In the genomic region with DNA sequence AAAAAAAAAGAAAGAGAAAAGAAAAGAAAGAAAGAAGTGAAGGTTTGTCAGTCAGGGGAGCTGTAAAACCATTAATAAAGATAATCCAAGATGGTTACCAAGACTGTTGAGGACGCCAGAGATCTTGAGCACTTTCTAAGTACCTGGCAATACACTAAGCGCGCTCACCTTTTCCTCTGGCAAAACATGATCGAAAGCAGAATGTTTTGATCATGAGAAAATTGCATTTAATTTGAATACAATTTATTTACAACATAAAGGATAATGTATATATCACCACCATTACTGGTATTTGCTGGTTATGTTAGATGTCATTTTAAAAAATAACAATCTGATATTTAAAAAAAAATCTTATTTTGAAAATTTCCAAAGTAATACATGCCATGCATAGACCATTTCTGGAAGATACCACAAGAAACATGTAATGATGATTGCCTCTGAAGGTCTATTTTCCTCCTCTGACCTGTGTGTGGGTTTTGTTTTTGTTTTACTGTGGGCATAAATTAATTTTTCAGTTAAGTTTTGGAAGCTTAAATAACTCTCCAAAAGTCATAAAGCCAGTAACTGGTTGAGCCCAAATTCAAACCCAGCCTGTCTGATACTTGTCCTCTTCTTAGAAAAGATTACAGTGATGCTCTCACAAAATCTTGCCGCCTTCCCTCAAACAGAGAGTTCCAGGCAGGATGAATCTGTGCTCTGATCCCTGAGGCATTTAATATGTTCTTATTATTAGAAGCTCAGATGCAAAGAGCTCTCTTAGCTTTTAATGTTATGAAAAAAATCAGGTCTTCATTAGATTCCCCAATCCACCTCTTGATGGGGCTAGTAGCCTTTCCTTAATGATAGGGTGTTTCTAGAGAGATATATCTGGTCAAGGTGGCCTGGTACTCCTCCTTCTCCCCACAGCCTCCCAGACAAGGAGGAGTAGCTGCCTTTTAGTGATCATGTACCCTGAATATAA, we compare ENCODE assay signal across 8 cellular contexts. TPM values are rescaled to one million over a fixed set of nuclear protein-coding genes. Genes with fewer than 3 reads are reported as not detected.
DNase-seq lines count a peak whose midpoint lies in the region; ATAC-seq, FAIRE-seq and TF ChIP-seq lines count a peak whose summit lies in the region.

No MANE protein-coding gene starts in this region.

- H3K79me2 ChIP-seq in endothelial cell of umbilical vein (ENCODE audit: control insufficient read depth, insufficient read depth, low read length) = peaks cover 44% of the 10 kb centered on the region

- TF ChIP-seq POLR2A in GM18951 (IDR thresholded peaks at IDR 0.05; ENCODE audit: extremely low read depth, insufficient read depth, insufficient read length) = peak; percentile 39
- TF ChIP-seq POLR2A in endothelial cell of umbilical vein (IDR thresholded peaks at IDR 0.05; ENCODE audit: low read depth, low read length) = no peak

- FAIRE-seq in endothelial cell of umbilical vein (lab: Jason Lieb, UNC) (no peak), RCC 7860 (lab: Jason Lieb, UNC) (no peak)

- peak overlapping the region; percentile 97 for H3K9ac ChIP-seq in endothelial cell of umbilical vein (replicated peaks; ENCODE audit: extremely low read depth, insufficient read depth, low read length)

- in situ Hi-C loops in GM18951 (cut with MboI; ENCODE audit: low sequenced_read_pairs, unreplicated experiment) = no loop called here

- H3K36me3 ChIP-seq in BJ (ENCODE audit: control insufficient read depth, insufficient read depth, low read length) = peaks cover 9% of the 10 kb centered on the region
- peaks cover 15 to 20% of the 10 kb centered on the region in 2 experiments for H3K36me3 ChIP-seq in endothelial cell of umbilical vein (ENCODE audit: control insufficient read depth in 2 of 2, extremely low read depth in 1 of 2, insufficient read depth in 2 of 2, low read length in 2 of 2)

- no peak overlapping the region for H3K27ac Mint-ChIP-seq in progenitor cell of endocrine pancreas

- H3K9me3 ChIP-seq in endothelial cell of umbilical vein (replicated peaks; ENCODE audit: control insufficient read depth, insufficient read depth, low read length) = no peaks in the 10 kb centered on the region

- CTCF ChIA-PET in BJ (lab: Yijun Ruan, JAX) = interaction anchor here (0.8 to 3.9 kb wide), 6 partner anchors 8 to 50 kb away, joined by 3 to 17 read pairs (median 11); a partner anchor contains a TSS
- CTCF ChIA-PET in endothelial cell of umbilical vein (lab: Charles Lee) = interaction anchor here (0.6 to 6.8 kb wide), 11 partner anchors 9 to 324 kb away, joined by 3 to 107 read pairs (median 5); a partner anchor contains a TSS

- H3K4me1 ChIP-seq in endothelial cell of umbilical vein (ENCODE audit: control insufficient read depth, extremely low read depth, insufficient read depth, low read length) = peaks cover 4% of the 10 kb centered on the region

- intact Hi-C loops in endothelial cell of umbilical vein (cut with micrococcal nuclease) = loop anchor here (1.0 to 10.0 kb wide), 3 partner anchors 25 to 482 kb away; no protein-coding TSS in a partner anchor

- no peaks in the 10 kb centered on the region for H3K27me3 ChIP-seq in BJ (ENCODE audit: control insufficient read depth, insufficient read depth, low read length)
- H3K27me3 ChIP-seq in endothelial cell of umbilical vein (ENCODE audit: control insufficient read depth in 2 of 2, insufficient read depth in 2 of 2, low read length in 2 of 2) = no peaks in the 10 kb centered on the region

- no peak for DNase-seq in BJ (ENCODE audit: low read depth)
- peak; percentile 15 for DNase-seq in SHP77 treated with DMSO at 0.1 percent for 48 hours (lab: John Stamatoyannopoulos, UW)
- peak; percentile 55 for DNase-seq in endothelial cell of umbilical vein (ENCODE audit: low read depth, low spot score)
- no peak for DNase-seq in progenitor cell of endocrine pancreas (ENCODE audit: low spot score, unreplicated experiment)
- DNase-seq in RCC 7860 (ENCODE audit: low spot score) = no peak
- no peak for DNase-seq in GOT3 (lab: John Stamatoyannopoulos, UW)

- peaks cover 5% of the 10 kb centered on the region for H4K20me1 ChIP-seq in endothelial cell of umbilical vein (replicated peaks; ENCODE audit: control insufficient read depth, extremely low read depth, insufficient read depth, low read length)

- H3K27me3 Mint-ChIP-seq in progenitor cell of endocrine pancreas = peaks cover 7% of the 10 kb centered on the region

- dilution Hi-C loops in endothelial cell of umbilical vein (cut with MboI; ENCODE audit: extremely low pct_ligation_motif_present, low sequenced_read_pairs) = no loop called here

- peak overlapping the region; percentile 92 for H3K4me2 ChIP-seq in endothelial cell of umbilical vein (ENCODE audit: insufficient read depth, low read length)

- H3K9me3 Mint-ChIP-seq in progenitor cell of endocrine pancreas (ENCODE audit: low read depth) = no peaks in the 10 kb centered on the region

- no peak for ATAC-seq in GM21576 (IDR thresholded peaks at IDR 0.05; ENCODE audit: unreplicated experiment)

- H3K4me3 Mint-ChIP-seq in progenitor cell of endocrine pancreas (ENCODE audit: low read depth) = peak overlapping the region; percentile 91

- TF ChIP-seq CTCF in BJ (IDR thresholded peaks at IDR 0.05; ENCODE audit: insufficient read depth, low read depth, low read length) = peak; percentile 41
- peak in 1 of 2 donors; percentile 7 for TF ChIP-seq CTCF in endothelial cell of umbilical vein (IDR thresholded peaks at IDR 0.05; ENCODE audit: extremely low read depth in 1 of 2, insufficient read depth in 1 of 2, low read depth in 1 of 2, low read length in 2 of 2)
- no peak for TF ChIP-seq CTCF in progenitor cell of endocrine pancreas (IDR thresholded peaks at IDR 0.05; ENCODE audit: unreplicated experiment)

- no peaks in the 10 kb centered on the region for H3K9me1 ChIP-seq in endothelial cell of umbilical vein (replicated peaks; ENCODE audit: control insufficient read depth, extremely low read depth, insufficient read depth, low read length)

- POLR2A ChIA-PET in BJ (lab: Charles Lee) (interaction anchor here (0.6 to 2.2 kb wide), 2 partner anchors 15 to 16 kb away, joined by 3 to 6 read pairs; no protein-coding TSS in a partner anchor), endothelial cell of umbilical vein (lab: Charles Lee) (interaction anchor here (0.9 to 5.3 kb wide), 9 partner anchors 9 to 50 kb away, joined by 3 to 63 read pairs (median 5); a partner anchor contains a TSS)

- peaks cover 7% of the 10 kb centered on the region for H3K36me3 Mint-ChIP-seq in progenitor cell of endocrine pancreas (ENCODE audit: insufficient read depth)

- BruUV-seq in endothelial cell of umbilical vein (replicated peaks; lab: Mats Ljungman, UMichigan) = no TSS peak

- peaks cover 4% of the 10 kb centered on the region for H3K4me1 Mint-ChIP-seq in progenitor cell of endocrine pancreas (ENCODE audit: low read depth)

- H3K4me3 ChIP-seq in BJ (ENCODE audit: low read depth, low read length) = peak overlapping the region; percentile 98
- peak overlapping the region; percentile 67 to 96 (median 79) for H3K4me3 ChIP-seq in endothelial cell of umbilical vein (replicated peaks in 1 of 3; ENCODE audit: insufficient read depth in 1 of 3, low read depth in 1 of 3, low read length in 3 of 3)

- no peak overlapping the region for H2AFZ ChIP-seq in endothelial cell of umbilical vein (ENCODE audit: low read depth, low read length)

- H3K27ac ChIP-seq in endothelial cell of umbilical vein (ENCODE audit: insufficient read depth, low read depth, low read length) = peak overlapping the region; percentile 92

RNA-seq across cellular contexts. Expression of a gene that starts 2.0 kb away (rescaled TPM):
- 2,480 and 4,424 TPM in 2 replicates for polyA plus RNA-seq in BJ (2011; rRNA removed)
- polyA minus RNA-seq in BJ (2011; rRNA and poly(A)+ RNA removed) = 224 and 314 TPM in 2 replicates
- total RNA-seq in endothelial cell of umbilical vein = 725 and 985 TPM in 2 replicates
- polyA plus RNA-seq in endothelial cell of umbilical vein = 5,169 and 5,206 TPM in 2 replicates
- polyA plus RNA-seq in endothelial cell of umbilical vein (2011; cell fraction: cytosol; rRNA removed) = 3,465 and 6,175 TPM in 2 replicates
- 752 and 1,571 TPM in 2 replicates for polyA plus RNA-seq in endothelial cell of umbilical vein (2011; cell fraction: nucleus; rRNA removed)
- 2,187 and 2,905 TPM in 2 replicates for polyA plus RNA-seq in endothelial cell of umbilical vein (2012)
- polyA minus RNA-seq in endothelial cell of umbilical vein = 566 and 595 TPM in 2 replicates
- 722 TPM for polyA minus RNA-seq in endothelial cell of umbilical vein (2011; cell fraction: cytosol; rRNA and poly(A)+ RNA removed)
- 140 and 206 TPM in 2 replicates for polyA minus RNA-seq in endothelial cell of umbilical vein (2011; cell fraction: nucleus; rRNA and poly(A)+ RNA removed)
- total RNA-seq in progenitor cell of endocrine pancreas = 133 and 139 TPM in 2 replicates

RNA-seq across cellular contexts. Expression of a gene that starts 2.2 kb away (rescaled TPM):
- polyA plus RNA-seq in BJ (2011; rRNA removed) = 0.09 and 0.12 TPM in 2 replicates
- 0.36 TPM in 1 of 2 replicates, not detected in the other for polyA minus RNA-seq in BJ (2011; rRNA and poly(A)+ RNA removed)
- 0.42 TPM in 1 of 2 replicates, not detected in the other for total RNA-seq in endothelial cell of umbilical vein
- polyA plus RNA-seq in endothelial cell of umbilical vein = 0.18 and 0.33 TPM in 2 replicates
- polyA plus RNA-seq in endothelial cell of umbilical vein (2011; cell fraction: cytosol; rRNA removed) = 0.04 and 0.18 TPM in 2 replicates
- 0.87 and 1.6 TPM in 2 replicates for polyA plus RNA-seq in endothelial cell of umbilical vein (2011; cell fraction: nucleus; rRNA removed)
- polyA plus RNA-seq in endothelial cell of umbilical vein (2012) = 0.40 and 0.48 TPM in 2 replicates
- polyA minus RNA-seq in endothelial cell of umbilical vein = 0.32 and 0.76 TPM in 2 replicates
- polyA minus RNA-seq in endothelial cell of umbilical vein (2011; cell fraction: cytosol; rRNA and poly(A)+ RNA removed) = not detected
- polyA minus RNA-seq in endothelial cell of umbilical vein (2011; cell fraction: nucleus; rRNA and poly(A)+ RNA removed) = 1.3 TPM in 2 replicates
- total RNA-seq in progenitor cell of endocrine pancreas = 0.73 TPM in 1 of 2 replicates, not detected in the other

RNA-seq across cellular contexts. Expression of a gene that starts 23.0 kb away (rescaled TPM):
- polyA plus RNA-seq in BJ (2011; rRNA removed) (10.8 and 15.3 TPM in 2 replicates), endothelial cell of umbilical vein (4.3 and 4.8 TPM in 2 replicates)
- 8.0 and 14.2 TPM in 2 replicates for polyA minus RNA-seq in BJ (2011; rRNA and poly(A)+ RNA removed)
- total RNA-seq in endothelial cell of umbilical vein (10.5 and 13.0 TPM in 2 replicates), progenitor cell of endocrine pancreas (12.1 and 18.2 TPM in 2 replicates)
- polyA plus RNA-seq in endothelial cell of umbilical vein (2011; cell fraction: cytosol; rRNA removed) = 5.9 and 6.6 TPM in 2 replicates
- 2.7 and 3.7 TPM in 2 replicates for polyA plus RNA-seq in endothelial cell of umbilical vein (2011; cell fraction: nucleus; rRNA removed)
- polyA plus RNA-seq in endothelial cell of umbilical vein (2012) = 7.3 and 8.4 TPM in 2 replicates
- polyA minus RNA-seq in endothelial cell of umbilical vein = 13.0 and 13.3 TPM in 2 replicates
- polyA minus RNA-seq in endothelial cell of umbilical vein (2011; cell fraction: cytosol; rRNA and poly(A)+ RNA removed) = 4.7 TPM
- 3.3 and 4.6 TPM in 2 replicates for polyA minus RNA-seq in endothelial cell of umbilical vein (2011; cell fraction: nucleus; rRNA and poly(A)+ RNA removed)

RNA-seq across cellular contexts. Expression of a gene that starts 49.8 kb away (rescaled TPM):
- polyA plus RNA-seq in BJ (2011; rRNA removed) (40.7 and 60.6 TPM in 2 replicates), endothelial cell of umbilical vein (30.6 and 30.7 TPM in 2 replicates)
- 98.5 and 123 TPM in 2 replicates for polyA minus RNA-seq in BJ (2011; rRNA and poly(A)+ RNA removed)
- total RNA-seq in endothelial cell of umbilical vein (44.7 and 53.5 TPM in 2 replicates), progenitor cell of endocrine pancreas (90.6 and 96.4 TPM in 2 replicates)
- polyA plus RNA-seq in endothelial cell of umbilical vein (2011; cell fraction: cytosol; rRNA removed) = 27.8 and 31.1 TPM in 2 replicates
- 79.6 and 88.7 TPM in 2 replicates for polyA plus RNA-seq in endothelial cell of umbilical vein (2011; cell fraction: nucleus; rRNA removed)
- polyA plus RNA-seq in endothelial cell of umbilical vein (2012) = 20.3 and 25.1 TPM in 2 replicates
- polyA minus RNA-seq in endothelial cell of umbilical vein = 104 and 128 TPM in 2 replicates
- 52.8 TPM for polyA minus RNA-seq in endothelial cell of umbilical vein (2011; cell fraction: cytosol; rRNA and poly(A)+ RNA removed)
- 109 and 123 TPM in 2 replicates for polyA minus RNA-seq in endothelial cell of umbilical vein (2011; cell fraction: nucleus; rRNA and poly(A)+ RNA removed)

Comparison
In these comparisons a context has a peak if more than half of its experiments do, and no peak if none do; other contexts are left out.
1. DNase-seq: peak in SHP77 treated with DMSO at 0.1 percent for 48 hours (single experiment) and endothelial cell of umbilical vein (single experiment); none in BJ (single experiment), progenitor cell of endocrine pancreas (single experiment), RCC 7860 (single experiment) and GOT3 (single experiment).